Comparison of ENCODE assay signal across 2 cellular contexts in genomic region chr6:47455533-47456209, GRCh38.
TF ChIP-seq lines count a peak whose summit lies in the region.

No MANE protein-coding gene starts in this region.

TF ChIP-seq in liver, 16 proteins besides CTCF, POLR2A, EP300 and RAD21:
- TF ChIP-seq, protein P1, sequence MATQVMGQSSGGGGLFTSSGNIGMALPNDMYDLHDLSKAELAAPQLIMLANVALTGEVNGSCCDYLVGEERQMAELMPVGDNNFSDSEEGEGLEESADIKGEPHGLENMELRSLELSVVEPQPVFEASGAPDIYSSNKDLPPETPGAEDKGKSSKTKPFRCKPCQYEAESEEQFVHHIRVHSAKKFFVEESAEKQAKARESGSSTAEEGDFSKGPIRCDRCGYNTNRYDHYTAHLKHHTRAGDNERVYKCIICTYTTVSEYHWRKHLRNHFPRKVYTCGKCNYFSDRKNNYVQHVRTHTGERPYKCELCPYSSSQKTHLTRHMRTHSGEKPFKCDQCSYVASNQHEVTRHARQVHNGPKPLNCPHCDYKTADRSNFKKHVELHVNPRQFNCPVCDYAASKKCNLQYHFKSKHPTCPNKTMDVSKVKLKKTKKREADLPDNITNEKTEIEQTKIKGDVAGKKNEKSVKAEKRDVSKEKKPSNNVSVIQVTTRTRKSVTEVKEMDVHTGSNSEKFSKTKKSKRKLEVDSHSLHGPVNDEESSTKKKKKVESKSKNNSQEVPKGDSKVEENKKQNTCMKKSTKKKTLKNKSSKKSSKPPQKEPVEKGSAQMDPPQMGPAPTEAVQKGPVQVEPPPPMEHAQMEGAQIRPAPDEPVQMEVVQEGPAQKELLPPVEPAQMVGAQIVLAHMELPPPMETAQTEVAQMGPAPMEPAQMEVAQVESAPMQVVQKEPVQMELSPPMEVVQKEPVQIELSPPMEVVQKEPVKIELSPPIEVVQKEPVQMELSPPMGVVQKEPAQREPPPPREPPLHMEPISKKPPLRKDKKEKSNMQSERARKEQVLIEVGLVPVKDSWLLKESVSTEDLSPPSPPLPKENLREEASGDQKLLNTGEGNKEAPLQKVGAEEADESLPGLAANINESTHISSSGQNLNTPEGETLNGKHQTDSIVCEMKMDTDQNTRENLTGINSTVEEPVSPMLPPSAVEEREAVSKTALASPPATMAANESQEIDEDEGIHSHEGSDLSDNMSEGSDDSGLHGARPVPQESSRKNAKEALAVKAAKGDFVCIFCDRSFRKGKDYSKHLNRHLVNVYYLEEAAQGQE (IDR thresholded peaks at IDR 0.05) = no peak
- peak in 1 of 2 donors; percentile 54 for TF ChIP-seq RXRA (IDR thresholded peaks at IDR 0.05)
- TF ChIP-seq JUND (IDR thresholded peaks at IDR 0.05) = peak; percentile 58 to 60
- peak; percentile 38 for TF ChIP-seq YY1 (IDR thresholded peaks at IDR 0.05)
- TF ChIP-seq, protein P2, sequence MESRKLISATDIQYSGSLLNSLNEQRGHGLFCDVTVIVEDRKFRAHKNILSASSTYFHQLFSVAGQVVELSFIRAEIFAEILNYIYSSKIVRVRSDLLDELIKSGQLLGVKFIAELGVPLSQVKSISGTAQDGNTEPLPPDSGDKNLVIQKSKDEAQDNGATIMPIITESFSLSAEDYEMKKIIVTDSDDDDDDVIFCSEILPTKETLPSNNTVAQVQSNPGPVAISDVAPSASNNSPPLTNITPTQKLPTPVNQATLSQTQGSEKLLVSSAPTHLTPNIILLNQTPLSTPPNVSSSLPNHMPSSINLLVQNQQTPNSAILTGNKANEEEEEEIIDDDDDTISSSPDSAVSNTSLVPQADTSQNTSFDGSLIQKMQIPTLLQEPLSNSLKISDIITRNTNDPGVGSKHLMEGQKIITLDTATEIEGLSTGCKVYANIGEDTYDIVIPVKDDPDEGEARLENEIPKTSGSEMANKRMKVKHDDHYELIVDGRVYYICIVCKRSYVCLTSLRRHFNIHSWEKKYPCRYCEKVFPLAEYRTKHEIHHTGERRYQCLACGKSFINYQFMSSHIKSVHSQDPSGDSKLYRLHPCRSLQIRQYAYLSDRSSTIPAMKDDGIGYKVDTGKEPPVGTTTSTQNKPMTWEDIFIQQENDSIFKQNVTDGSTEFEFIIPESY (IDR thresholded peaks at IDR 0.05) = peak; percentile 42
- no peak for TF ChIP-seq EGR1 (IDR thresholded peaks at IDR 0.05; ENCODE audit: low read depth in 2 of 2)
- TF ChIP-seq HNF4A (conservative IDR thresholded peaks at IDR 0.05) = peak; percentile 23 to 49
TF ChIP-seq in liver: peak in this region for 5.

TF ChIP-seq in HepG2, 621 proteins besides CTCF, POLR2A, EP300 and RAD21:
- TF ChIP-seq RARA (CRISPR knock-in tag; IDR thresholded peaks at IDR 0.05) = no peak
- no peak for TF ChIP-seq HES4 (CRISPR knock-in tag; IDR thresholded peaks at IDR 0.05; ENCODE audit: borderline replicate concordance)
- TF ChIP-seq ZNF3 (CRISPR knock-in tag; IDR thresholded peaks at IDR 0.05) = no peak
- no peak for TF ChIP-seq STAT5B (CRISPR knock-in tag; IDR thresholded peaks at IDR 0.05)
- TF ChIP-seq, protein P3, sequence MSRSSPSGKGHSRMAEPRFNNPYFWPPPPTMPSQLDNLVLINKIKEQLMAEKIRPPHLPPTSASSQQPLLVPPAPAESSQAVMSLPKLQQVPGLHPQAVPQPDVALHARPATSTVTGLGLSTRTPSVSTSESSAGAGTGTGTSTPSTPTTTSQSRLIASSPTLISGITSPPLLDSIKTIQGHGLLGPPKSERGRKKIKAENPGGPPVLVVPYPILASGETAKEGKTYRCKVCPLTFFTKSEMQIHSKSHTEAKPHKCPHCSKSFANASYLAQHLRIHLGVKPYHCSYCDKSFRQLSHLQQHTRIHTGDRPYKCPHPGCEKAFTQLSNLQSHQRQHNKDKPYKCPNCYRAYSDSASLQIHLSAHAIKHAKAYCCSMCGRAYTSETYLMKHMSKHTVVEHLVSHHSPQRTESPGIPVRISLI (CRISPR knock-in tag; IDR thresholded peaks at IDR 0.05; ENCODE audit: borderline replicate concordance) = no peak
- TF ChIP-seq MLLT10 (CRISPR knock-in tag; IDR thresholded peaks at IDR 0.05) = no peak
- no peak for TF ChIP-seq ZNF563 (CRISPR knock-in tag; IDR thresholded peaks at IDR 0.05)
- TF ChIP-seq ZNF138 (CRISPR knock-in tag; IDR thresholded peaks at IDR 0.05; ENCODE audit: low read depth) = no peak
- TF ChIP-seq SPEN (CRISPR knock-in tag; IDR thresholded peaks at IDR 0.05; ENCODE audit: low read depth) = no peak
- no peak for TF ChIP-seq CAMTA2 (CRISPR knock-in tag; IDR thresholded peaks at IDR 0.05; ENCODE audit: borderline replicate concordance)
- no peak for TF ChIP-seq IRX3 (CRISPR knock-in tag; IDR thresholded peaks at IDR 0.05; ENCODE audit: borderline replicate concordance, low read depth)
